Comparison of ENCODE assay signal across 1 cellular context in genomic region chrX:2176733-2177132, GRCh38.
TF ChIP-seq lines count a peak whose summit lies in the region.

No MANE protein-coding gene starts in this region.

TF ChIP-seq in IMR-90, 13 proteins besides CTCF, POLR2A, EP300 and RAD21 (continued from another document):
- TF ChIP-seq, protein P1, sequence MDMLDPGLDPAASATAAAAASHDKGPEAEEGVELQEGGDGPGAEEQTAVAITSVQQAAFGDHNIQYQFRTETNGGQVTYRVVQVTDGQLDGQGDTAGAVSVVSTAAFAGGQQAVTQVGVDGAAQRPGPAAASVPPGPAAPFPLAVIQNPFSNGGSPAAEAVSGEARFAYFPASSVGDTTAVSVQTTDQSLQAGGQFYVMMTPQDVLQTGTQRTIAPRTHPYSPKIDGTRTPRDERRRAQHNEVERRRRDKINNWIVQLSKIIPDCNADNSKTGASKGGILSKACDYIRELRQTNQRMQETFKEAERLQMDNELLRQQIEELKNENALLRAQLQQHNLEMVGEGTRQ (IDR thresholded peaks at IDR 0.05; ENCODE audit: low read depth, low read length), result no peak
- no peak for TF ChIP-seq FOS (IDR thresholded peaks at IDR 0.05; ENCODE audit: low read depth, low read length)
